In the genomic region with DNA sequence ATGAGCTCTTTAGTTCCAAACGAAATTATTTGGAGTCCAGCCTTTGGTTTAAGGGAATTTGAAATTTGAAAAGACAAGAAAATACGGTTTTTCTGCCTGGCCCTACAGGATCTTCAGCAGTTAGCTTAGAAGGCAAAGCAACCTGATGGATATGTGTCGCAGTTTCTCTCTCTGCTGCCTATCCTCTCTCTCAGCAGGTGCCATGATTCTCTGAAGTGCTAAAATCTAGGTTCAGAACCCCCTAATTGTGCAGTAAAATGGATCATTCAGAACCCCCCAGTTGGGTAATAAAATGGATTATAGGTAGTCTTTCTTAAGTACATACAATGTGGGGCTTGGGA, we compare ENCODE assay signal across 8 cellular contexts. TPM values are rescaled to one million over a fixed set of nuclear protein-coding genes. Genes with fewer than 3 reads are reported as not detected.
DNase-seq lines count a peak whose midpoint lies in the region; ATAC-seq and TF ChIP-seq lines count a peak whose summit lies in the region.

No MANE protein-coding gene starts in this region.

- H3K9me3 ChIP-seq in iPS-18a (ENCODE audit: control insufficient read depth, low read depth, low read length) (no peaks in the 10 kb centered on the region), thoracic aorta (no peaks in the 10 kb centered on the region)

- H3K9ac ChIP-seq in iPS-18a (ENCODE audit: low read length) = peak overlapping the region; percentile 21

- DNase-seq in thoracic aorta (ENCODE audit: low spot score) (no peak), AG08396 (ENCODE audit: low spot score) (no peak), dedifferentiated amniotic fluid mesenchymal stem cell (ENCODE audit: extremely low spot score) (no peak)
- DNase-seq in stimulated activated CD4-positive, alpha-beta T cell treated with anti-CD3 and anti-CD28 coated beads, Interleukin-1b, Interleukin-23, amount 100 ng/mL, for 48 hours = no peak

- H3K36me3 ChIP-seq in iPS-18a (ENCODE audit: control insufficient read depth, low read depth, low read length) (peaks cover 11% of the 10 kb centered on the region), thoracic aorta (no peaks in the 10 kb centered on the region)

- ATAC-seq in GM18498 (IDR thresholded peaks at IDR 0.05; ENCODE audit: unreplicated experiment) = peak; percentile 16
- peak; percentile 15 for ATAC-seq in HG02642 (IDR thresholded peaks at IDR 0.05; ENCODE audit: poor library complexity, unreplicated experiment)
- no peak for ATAC-seq in thoracic aorta (ENCODE audit: insufficient number of reproducible peaks, low FRiP score, low read depth)

- H3K27ac ChIP-seq in VCaP (peak overlapping the region; percentile 76), iPS-18a (ENCODE audit: low read length) (no peak overlapping the region), thoracic aorta (peak overlapping the region in 1 of 2 donors; percentile 53)

- TF ChIP-seq CTCF in VCaP (conservative IDR thresholded peaks at IDR 0.05) = no peak
- TF ChIP-seq CTCF in thoracic aorta (IDR thresholded peaks at IDR 0.05) = no peak

- H3K4me3 ChIP-seq in iPS-18a (ENCODE audit: low read length) (peak overlapping the region; percentile 63), thoracic aorta (peak overlapping the region; percentile 86)

- H3K27me3 ChIP-seq in iPS-18a (ENCODE audit: control insufficient read depth, insufficient read depth, low read length) (no peaks in the 10 kb centered on the region), thoracic aorta (replicated peaks; ENCODE audit: insufficient read depth) (no peaks in the 10 kb centered on the region)

- H3K4me1 ChIP-seq in iPS-18a (ENCODE audit: control insufficient read depth, low read depth, low read length) (peaks cover 12% of the 10 kb centered on the region), thoracic aorta (ENCODE audit: control insufficient read depth in 1 of 2, low read depth in 2 of 2) (peaks cover 5 to 19% of the 10 kb centered on the region in 2 donors)

RNA-seq across cellular contexts. Expression of a gene that starts 0.4 kb away (rescaled TPM):
- not detected for total RNA-seq in thoracic aorta

RNA-seq across cellular contexts. Expression of a gene that starts 47.6 kb away (rescaled TPM):
- not detected for total RNA-seq in thoracic aorta
